10 cellular contexts compared by ENCODE assay signal in the genomic region with DNA sequence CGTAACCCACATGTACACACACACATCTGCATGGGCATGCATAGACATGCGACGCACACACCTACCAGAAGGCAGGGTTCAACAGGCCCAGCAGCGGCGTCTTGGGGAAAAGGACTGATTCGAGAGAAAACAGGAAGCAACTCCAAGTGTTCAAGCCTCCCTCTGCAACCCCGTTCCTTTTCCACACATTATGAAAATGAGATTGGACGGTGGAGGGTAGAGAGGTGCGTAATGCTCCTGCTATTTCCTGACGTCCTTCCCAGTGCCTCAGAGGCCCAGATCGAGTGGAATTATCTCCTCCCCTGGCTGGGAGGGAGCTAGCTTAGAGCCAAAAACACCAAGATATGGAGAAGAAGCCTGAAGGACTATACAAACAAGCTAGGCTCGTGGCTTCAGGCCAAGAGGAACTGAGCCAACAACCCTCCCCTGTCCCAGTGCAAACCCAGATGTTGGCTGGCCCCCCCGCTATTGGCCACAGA.
A peak's percentile ranks its signal among the peaks of the same experiment; 100 is the strongest.
DNase-seq lines count a peak whose midpoint lies in the region; ATAC-seq and TF ChIP-seq lines count a peak whose summit lies in the region.
"Had no signal": no experiment of that assay in that cellular context is flagged by ENCODE, and none has a peak within 500 bp of the region (broad histone marks: within the 10 kb centered on the region; RNA-seq: fewer than 3 reads in every experiment).

No MANE protein-coding gene starts in this region.

- no peak for TF ChIP-seq POLR2A in gastrocnemius medialis (IDR thresholded peaks at IDR 0.05)

- H3K9me3 ChIP-seq in ascending aorta (no peaks in the 10 kb centered on the region), gastrocnemius medialis (no peaks in the 10 kb centered on the region)

- CTCF ChIA-PET in activated naive CD4-positive, alpha-beta T cell treated with anti-CD3 and anti-CD28 coated beads for 36 hours (lab: Charles Lee): no interaction called here

- H3K4me3 Mint-ChIP-seq in activated naive CD4-positive, alpha-beta T cell treated with anti-CD3 and anti-CD28 coated beads for 36 hours: no peak overlapping the region
- H3K4me3 Mint-ChIP-seq in CD14-positive monocyte: peak overlapping the region in 1 of 2 donors; percentile 71

- peak overlapping the region; percentile 58 to 80 for H3K27ac ChIP-seq in ascending aorta
- peak overlapping the region in 2 of 4 donors; percentile 45 to 83 for H3K27ac ChIP-seq in gastrocnemius medialis

- ATAC-seq in Right ventricle myocardium superior (ENCODE audit: poor library complexity) (peak; percentile 78), gastrocnemius medialis (peak in 1 of 2 donors; percentile 30), GM21825 (IDR thresholded peaks at IDR 0.05; ENCODE audit: unreplicated experiment) (no peak)

- in situ Hi-C loops in gastrocnemius medialis (cut with MboI; ENCODE audit: low sequenced_read_pairs in 4 of 4): no loop called here

- no peaks in the 10 kb centered on the region for H3K27me3 ChIP-seq in ascending aorta
- no peaks in the 10 kb centered on the region for H3K27me3 ChIP-seq in gastrocnemius medialis

- no peaks in the 10 kb centered on the region for H3K4me1 Mint-ChIP-seq in activated naive CD4-positive, alpha-beta T cell treated with anti-CD3 and anti-CD28 coated beads for 36 hours (ENCODE audit: low read depth)
- peaks cover 7% of the 10 kb centered on the region for H3K4me1 Mint-ChIP-seq in CD14-positive monocyte

- intact Hi-C loops in ascending aorta (cut with DNase I) (loop anchor here (2.0 to 10.0 kb wide), 5 partner anchors 52 to 628 kb away; no protein-coding TSS in a partner anchor), Right ventricle myocardium superior (cut with DNase I) (no loop called here), gastrocnemius medialis (cut with DNase I; ENCODE audit: low total_unique reads) (no loop called here), CD14-positive monocyte (cut with micrococcal nuclease) (no loop called here)
- intact Hi-C loops in activated naive CD4-positive, alpha-beta T cell treated with anti-CD3 and anti-CD28 coated beads for 36 hours (cut with micrococcal nuclease): no loop called here

- TF ChIP-seq CTCF in ascending aorta (IDR thresholded peaks at IDR 0.05): no peak
- TF ChIP-seq CTCF in gastrocnemius medialis (IDR thresholded peaks at IDR 0.05 in 4 of 5, conservative IDR thresholded peaks at IDR 0.05 in 1 of 5): no peak
- TF ChIP-seq CTCF in CD14-positive monocyte (IDR thresholded peaks at IDR 0.05): no peak

- H3K27me3 Mint-ChIP-seq in activated naive CD4-positive, alpha-beta T cell treated with anti-CD3 and anti-CD28 coated beads for 36 hours (ENCODE audit: low read depth): peaks cover 6% of the 10 kb centered on the region
- peaks cover 0 to 5% (median 4%) of the 10 kb centered on the region in 3 donors for H3K27me3 Mint-ChIP-seq in CD14-positive monocyte (ENCODE audit: low read depth in 3 of 3)

- no peaks in the 10 kb centered on the region for H3K36me3 ChIP-seq in ascending aorta
- no peaks in the 10 kb centered on the region for H3K36me3 ChIP-seq in gastrocnemius medialis

- no peaks in the 10 kb centered on the region for H3K9me3 Mint-ChIP-seq in activated naive CD4-positive, alpha-beta T cell treated with anti-CD3 and anti-CD28 coated beads for 36 hours
- H3K9me3 Mint-ChIP-seq in CD14-positive monocyte: peaks cover 0 to 2% (median 0%) of the 10 kb centered on the region in 7 donors

- H3K36me3 Mint-ChIP-seq in activated naive CD4-positive, alpha-beta T cell treated with anti-CD3 and anti-CD28 coated beads for 36 hours (ENCODE audit: low read depth): no peaks in the 10 kb centered on the region
- no peaks in the 10 kb centered on the region for H3K36me3 Mint-ChIP-seq in CD14-positive monocyte

- peaks cover 6 to 31% of the 10 kb centered on the region in 2 donors for H3K4me1 ChIP-seq in ascending aorta
- peaks cover 35 to 40% of the 10 kb centered on the region in 2 donors for H3K4me1 ChIP-seq in gastrocnemius medialis

- H3K4me3 ChIP-seq in ascending aorta (no peak overlapping the region), gastrocnemius medialis (no peak overlapping the region)

- DNase-seq in GM04503 (ENCODE audit: low read depth) (peak; percentile 23), ascending aorta (ENCODE audit: low spot score in 2 of 2) (peak in 1 of 2 donors; percentile 94), Right ventricle myocardium superior (peak; percentile 92), gastrocnemius medialis (peak; percentile 6 to 42), CD14-positive monocyte (ENCODE audit: low spot score) (no peak)
- DNase-seq in activated naive CD4-positive, alpha-beta T cell treated with anti-CD3 and anti-CD28 coated beads for 36 hours: no peak
- DNase-seq in stimulated activated naive CD4-positive, alpha-beta T cell treated with Interleukin-2 at 50 U/mL for 16 hours (lab: John Stamatoyannopoulos, UW): no peak
- DNase-seq: NCI-H82 had no signal

- no peak overlapping the region for H3K27ac Mint-ChIP-seq in activated naive CD4-positive, alpha-beta T cell treated with anti-CD3 and anti-CD28 coated beads for 36 hours
- no peak overlapping the region for H3K27ac Mint-ChIP-seq in CD14-positive monocyte
- H3K27ac Mint-ChIP-seq: progenitor cell of endocrine pancreas had no signal

Comparison
In these comparisons a context has a peak if more than half of its experiments do, and no peak if none do; other contexts are left out.
1. DNase-seq: peak in GM04503 (single experiment), Right ventricle myocardium superior (single experiment) and gastrocnemius medialis (2 of 2); none in activated naive CD4-positive, alpha-beta T cell treated with anti-CD3 and anti-CD28 coated beads for 36 hours (single experiment), CD14-positive monocyte (single experiment) and stimulated activated naive CD4-positive, alpha-beta T cell treated with Interleukin-2 at 50 U/mL for 16 hours (single experiment).